In the genomic region with DNA sequence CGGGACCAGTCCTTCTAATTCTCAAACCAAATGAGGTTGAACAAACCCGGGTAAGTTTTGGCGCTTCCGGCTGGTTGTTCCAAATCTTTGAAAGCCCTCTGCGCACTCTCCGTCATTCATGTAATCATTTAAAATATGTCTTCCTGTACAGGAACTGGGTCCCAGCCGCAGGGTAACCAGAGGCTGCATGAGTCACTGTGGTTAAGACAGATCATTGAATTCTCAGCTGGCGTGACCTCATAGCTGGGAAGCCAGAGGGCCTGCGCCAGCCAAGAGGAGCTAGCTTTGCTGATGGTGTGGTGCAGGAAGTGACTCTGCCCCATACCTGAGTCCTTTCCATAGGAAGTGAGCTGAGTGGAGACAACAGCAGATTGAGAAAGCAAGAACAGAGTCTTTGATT, we compare ENCODE assay signal across 8 cellular contexts.
A peak's percentile ranks its signal among the peaks of the same experiment; 100 is the strongest.
DNase-seq lines count a peak whose midpoint lies in the region; FAIRE-seq and TF ChIP-seq lines count a peak whose summit lies in the region.

No MANE protein-coding gene starts in this region.

- peak; percentile 97 for FAIRE-seq in RCC 7860 (lab: Jason Lieb, UNC)

- peak overlapping the region; percentile 99 for H3K27ac Mint-ChIP-seq in activated T-cell treated with anti-CD3 and anti-CD28 coated beads, Interleukin-2, amount 50 U/mL, for 24 hours

- H3K4me1 ChIP-seq in HAP-1, result no peaks in the 10 kb centered on the region

- in situ Hi-C loops in HAP-1 (cut with MboI; ENCODE audit: low sequenced_read_pairs), result no loop called here

- H3K4me1 Mint-ChIP-seq in activated T-cell treated with anti-CD3 and anti-CD28 coated beads, Interleukin-2, amount 50 U/mL, for 24 hours (ENCODE audit: low read depth), result peaks cover 38% of the 10 kb centered on the region

- H3K27me3 Mint-ChIP-seq in activated T-cell treated with anti-CD3 and anti-CD28 coated beads, Interleukin-2, amount 50 U/mL, for 24 hours, result no peaks in the 10 kb centered on the region

- H3K4me3 ChIP-seq in foreskin fibroblast (ENCODE audit: low read depth in 1 of 2, low read length in 2 of 2) (no peak overlapping the region), HAP-1 (no peak overlapping the region), coronary artery (no peak overlapping the region)

- H3K4me3 Mint-ChIP-seq in activated T-cell treated with anti-CD3 and anti-CD28 coated beads, Interleukin-2, amount 50 U/mL, for 24 hours, result peak overlapping the region; percentile 72

- H3K27me3 ChIP-seq in HAP-1 (ENCODE audit: low read depth), result no peaks in the 10 kb centered on the region

- H3K36me3 ChIP-seq in HAP-1 (replicated peaks), result no peaks in the 10 kb centered on the region

- TF ChIP-seq CTCF in foreskin fibroblast (IDR thresholded peaks at IDR 0.05; ENCODE audit: low read depth, low read length), result no peak
- no peak for TF ChIP-seq CTCF in coronary artery (IDR thresholded peaks at IDR 0.05)

- H3K9me3 ChIP-seq in HAP-1, result no peaks in the 10 kb centered on the region

- no peak overlapping the region for H3K27ac ChIP-seq in coronary artery

- H3K9me3 Mint-ChIP-seq in activated T-cell treated with anti-CD3 and anti-CD28 coated beads, Interleukin-2, amount 50 U/mL, for 24 hours, result peaks cover 9% of the 10 kb centered on the region

- DNase-seq in EL (peak; percentile 99), RCC 7860 (ENCODE audit: low spot score) (peak; percentile 97), foreskin fibroblast (peak; percentile 99), HAP-1 (ENCODE audit: low spot score in 2 of 2) (no peak), coronary artery (ENCODE audit: low spot score) (no peak), cortex of kidney (lab: John Stamatoyannopoulos, UW) (no peak)
- peak; percentile 83 for DNase-seq in activated T-cell treated with anti-CD3 and anti-CD28 coated beads, Interleukin-2, amount 50 U/mL, for 24 hours
- DNase-seq in stimulated activated CD4-positive, alpha-beta T cell treated with anti-CD3 and anti-CD28 coated beads, Interleukin-12 subunit alpha, Interleukin-12 subunit beta, amount 100 ng/mL, for 4 hours, result peak; percentile 76

- H3K36me3 Mint-ChIP-seq in activated T-cell treated with anti-CD3 and anti-CD28 coated beads, Interleukin-2, amount 50 U/mL, for 24 hours (ENCODE audit: low read depth), result peaks cover 9% of the 10 kb centered on the region

Comparison
In these comparisons a context has a peak if more than half of its experiments do, and no peak if none do; other contexts are left out.
1. DNase-seq: peak in EL (single experiment), RCC 7860 (single experiment), activated T-cell treated with anti-CD3 and anti-CD28 coated beads, Interleukin-2, amount 50 U/mL, for 24 hours (single experiment), foreskin fibroblast (2 of 2) and stimulated activated CD4-positive, alpha-beta T cell treated with anti-CD3 and anti-CD28 coated beads, Interleukin-12 subunit alpha, Interleukin-12 subunit beta, amount 100 ng/mL, for 4 hours (single experiment); none in HAP-1 (0 of 2), coronary artery (single experiment) and cortex of kidney (single experiment).